In genomic region chr2:216362730-216363129, GRCh38 we compare ENCODE assay signal across 15 cellular contexts. TPM values are rescaled to one million over a fixed set of nuclear protein-coding genes. Genes with fewer than 3 reads are reported as not detected.
DNase-seq lines count a peak whose midpoint lies in the region; ATAC-seq, FAIRE-seq and TF ChIP-seq lines count a peak whose summit lies in the region.
"Had no signal": no experiment of that assay in that cellular context is flagged by ENCODE, and none has a peak within 500 bp of the region (broad histone marks: within the 10 kb centered on the region; RNA-seq: fewer than 3 reads in every experiment).

No MANE protein-coding gene starts in this region.

- WGBS in aorta, 2 donors, result 32 to 42% methylated on average over 2 of the region's 2 CpGs

- DNase-seq in MCF 10A (ENCODE audit: unreplicated experiment), result peak; percentile 97
- no peak for DNase-seq in breast epithelium (ENCODE audit: low spot score in 2 of 2)
- DNase-seq in NCI-H524 (lab: John Stamatoyannopoulos, UW), result peak; percentile 73 to 84
- DNase-seq in endothelial cell of umbilical vein (ENCODE audit: low read depth, low spot score), result peak; percentile 87
- DNase-seq in urothelium cell line (ENCODE audit: low spot score), result peak; percentile 26
- DNase-seq in progenitor cell of endocrine pancreas (ENCODE audit: low spot score, unreplicated experiment), result no peak
- DNase-seq in aorta, result no peak
- DNase-seq: activated CD4-positive, alpha-beta T cell treated with anti-CD3 and anti-CD28 coated beads for 48 hours; naive B cell; T-helper 1 cell had no signal

- no peak for ATAC-seq in aorta (ENCODE audit: low FRiP score)
- no peak for ATAC-seq in HG02642 (IDR thresholded peaks at IDR 0.05; ENCODE audit: poor library complexity, unreplicated experiment)
- ATAC-seq: GM12878 had no signal

- H3K9me3 ChIP-seq in breast epithelium (no peaks in the 10 kb centered on the region), endothelial cell of umbilical vein (replicated peaks; ENCODE audit: control insufficient read depth, insufficient read depth, low read length) (no peaks in the 10 kb centered on the region), aorta (ENCODE audit: control insufficient read depth, low read length) (peaks cover 2% of the 10 kb centered on the region)

- POLR2A ChIA-PET in MCF 10A (lab: Yijun Ruan, JAX) (interaction anchor here (1.4 kb wide), 1 partner anchor 174 kb away, joined by 5 read pairs; no protein-coding TSS in a partner anchor), endothelial cell of umbilical vein (lab: Charles Lee) (interaction anchor here (0.5 kb wide), 1 partner anchor 16 kb away, joined by 3 read pairs; no protein-coding TSS in a partner anchor)

- H3K79me2 ChIP-seq in endothelial cell of umbilical vein (ENCODE audit: control insufficient read depth, insufficient read depth, low read length), result peaks cover 20% of the 10 kb centered on the region

- FAIRE-seq in endothelial cell of umbilical vein (lab: Jason Lieb, UNC), result peak; percentile 88
- no peak for FAIRE-seq in urothelium cell line (lab: Jason Lieb, UNC)
- FAIRE-seq: colon, frontal cortex, GM12878 had no signal

- peaks cover 2% of the 10 kb centered on the region for H4K20me1 ChIP-seq in endothelial cell of umbilical vein (replicated peaks; ENCODE audit: control insufficient read depth, extremely low read depth, insufficient read depth, low read length)

- H3K4me3 Mint-ChIP-seq in MCF 10A (ENCODE audit: unreplicated experiment) (no peak overlapping the region), progenitor cell of endocrine pancreas (ENCODE audit: low read depth) (no peak overlapping the region)
- H3K4me3 Mint-ChIP-seq: naive B cell had no signal

- no peak for TF ChIP-seq CTCF in MCF 10A (IDR thresholded peaks at IDR 0.05; ENCODE audit: unreplicated experiment)
- no peak for TF ChIP-seq CTCF in breast epithelium (IDR thresholded peaks at IDR 0.05)
- TF ChIP-seq CTCF in endothelial cell of umbilical vein (IDR thresholded peaks at IDR 0.05; ENCODE audit: extremely low read depth in 1 of 2, insufficient read depth in 1 of 2, low read depth in 1 of 2, low read length in 2 of 2), result no peak
- no peak for TF ChIP-seq CTCF in progenitor cell of endocrine pancreas (IDR thresholded peaks at IDR 0.05; ENCODE audit: unreplicated experiment)

- CTCF ChIA-PET in MCF 10A (lab: Yijun Ruan, JAX) (interaction anchor here (0.7 to 3.0 kb wide), 2 partner anchors 42 to 126 kb away, joined by 3 to 14 read pairs; no protein-coding TSS in a partner anchor), endothelial cell of umbilical vein (lab: Charles Lee) (interaction anchor here (0.6 to 1.7 kb wide), 9 partner anchors 9 to 157 kb away, joined by 3 to 5 read pairs (median 4); partner anchors contain the start of gene MARCHF4)

- peaks cover 12% of the 10 kb centered on the region for H3K4me1 Mint-ChIP-seq in MCF 10A (ENCODE audit: insufficient read depth, unreplicated experiment)
- H3K4me1 Mint-ChIP-seq in progenitor cell of endocrine pancreas (ENCODE audit: low read depth), result no peaks in the 10 kb centered on the region
- H3K4me1 Mint-ChIP-seq: naive B cell had no signal

- TF ChIP-seq POLR2A in breast epithelium (IDR thresholded peaks at IDR 0.05) (no peak), endothelial cell of umbilical vein (IDR thresholded peaks at IDR 0.05; ENCODE audit: low read depth, low read length) (no peak)

- H3K9ac ChIP-seq in endothelial cell of umbilical vein (replicated peaks; ENCODE audit: extremely low read depth, insufficient read depth, low read length), result no peak overlapping the region

- dilution Hi-C loops in endothelial cell of umbilical vein (cut with MboI; ENCODE audit: extremely low pct_ligation_motif_present, low sequenced_read_pairs), result no loop called here

- H3K36me3 Mint-ChIP-seq in MCF 10A (ENCODE audit: insufficient read depth, unreplicated experiment) (no peaks in the 10 kb centered on the region), progenitor cell of endocrine pancreas (ENCODE audit: insufficient read depth) (no peaks in the 10 kb centered on the region)
- H3K36me3 Mint-ChIP-seq: naive B cell had no signal

- no peaks in the 10 kb centered on the region for H3K9me1 ChIP-seq in endothelial cell of umbilical vein (replicated peaks; ENCODE audit: control insufficient read depth, extremely low read depth, insufficient read depth, low read length)

- BruUV-seq in MCF 10A (replicated peaks; lab: Mats Ljungman, UMichigan), result no TSS peak
- no TSS peak for BruUV-seq in endothelial cell of umbilical vein (replicated peaks; lab: Mats Ljungman, UMichigan)

- peaks cover 65% of the 10 kb centered on the region for H3K27me3 Mint-ChIP-seq in MCF 10A (ENCODE audit: insufficient read depth, unreplicated experiment)
- peaks cover 49% of the 10 kb centered on the region for H3K27me3 Mint-ChIP-seq in progenitor cell of endocrine pancreas

- no peak overlapping the region for H3K27ac Mint-ChIP-seq in MCF 10A (ENCODE audit: low read depth, unreplicated experiment)
- H3K27ac Mint-ChIP-seq in progenitor cell of endocrine pancreas, result no peak overlapping the region
- H3K27ac Mint-ChIP-seq: activated T-helper 2 cell treated with anti-CD3 and anti-CD28 coated beads, Interferon-gamma antibody, Interleukin-2, Interleukin-4, amounts not matched to agents 10 μg/mL and 5 μg/mL and 100 μg/mL, durations not matched to agents 14 hours and 24 hours and 36 hours had no signal

- H3K4me3 ChIP-seq in breast epithelium (no peak overlapping the region), endothelial cell of umbilical vein (replicated peaks in 1 of 3; ENCODE audit: insufficient read depth in 1 of 3, low read depth in 1 of 3, low read length in 3 of 3) (no peak overlapping the region), aorta (ENCODE audit: low read length in 2 of 2) (no peak overlapping the region)
- H3K4me3 ChIP-seq: GM12878 had no signal

- no peak overlapping the region for H3K4me2 ChIP-seq in endothelial cell of umbilical vein (ENCODE audit: insufficient read depth, low read length)

- no peaks in the 10 kb centered on the region for H3K36me3 ChIP-seq in breast epithelium
- no peaks in the 10 kb centered on the region for H3K36me3 ChIP-seq in endothelial cell of umbilical vein (ENCODE audit: control insufficient read depth in 2 of 2, extremely low read depth in 1 of 2, insufficient read depth in 2 of 2, low read length in 2 of 2)
- no peaks in the 10 kb centered on the region for H3K36me3 ChIP-seq in aorta (ENCODE audit: control insufficient read depth in 1 of 2, insufficient read depth in 2 of 2, low read length in 1 of 2)

- H3K27me3 ChIP-seq in breast epithelium (peaks cover 0 to 17% of the 10 kb centered on the region in 2 donors), endothelial cell of umbilical vein (ENCODE audit: control insufficient read depth in 2 of 2, insufficient read depth in 2 of 2, low read length in 2 of 2) (no peaks in the 10 kb centered on the region), aorta (ENCODE audit: control insufficient read depth in 1 of 2, insufficient read depth in 2 of 2, low read length in 1 of 2) (no peaks in the 10 kb centered on the region)

- H3K27ac ChIP-seq in breast epithelium (no peak overlapping the region), endothelial cell of umbilical vein (ENCODE audit: insufficient read depth, low read depth, low read length) (no peak overlapping the region), aorta (ENCODE audit: low read depth in 1 of 2, low read length in 2 of 2) (no peak overlapping the region)

- no peak overlapping the region for H2AFZ ChIP-seq in endothelial cell of umbilical vein (ENCODE audit: low read depth, low read length)

- H3K9me3 Mint-ChIP-seq in MCF 10A (ENCODE audit: unreplicated experiment), result no peaks in the 10 kb centered on the region
- no peaks in the 10 kb centered on the region for H3K9me3 Mint-ChIP-seq in progenitor cell of endocrine pancreas (ENCODE audit: low read depth)
- H3K9me3 Mint-ChIP-seq: activated T-helper 2 cell treated with anti-CD3 and anti-CD28 coated beads, Interferon-gamma antibody, Interleukin-2, Interleukin-4, amounts not matched to agents 10 μg/mL and 5 μg/mL and 100 μg/mL, durations not matched to agents 14 hours and 24 hours and 36 hours had no signal

- H3K4me1 ChIP-seq in breast epithelium (no peaks in the 10 kb centered on the region), endothelial cell of umbilical vein (ENCODE audit: control insufficient read depth, extremely low read depth, insufficient read depth, low read length) (peaks cover 18% of the 10 kb centered on the region), aorta (ENCODE audit: control insufficient read depth in 1 of 2, insufficient read depth in 2 of 2, low read length in 2 of 2) (no peaks in the 10 kb centered on the region)

- intact Hi-C loops in MCF 10A (cut with micrococcal nuclease) (no loop called here), breast epithelium (cut with DNase I; ENCODE audit: low total_unique reads) (no loop called here), endothelial cell of umbilical vein (cut with micrococcal nuclease) (loop anchor here (1.0 kb wide), 1 partner anchor 10 kb away; the partner anchor contains the start of gene MARCHF4), aorta (cut with DNase I) (no loop called here)

RNA-seq across cellular contexts. Expression of gene MARCHF4, which starts 9.6 kb away (rescaled TPM):
- total RNA-seq in MCF 10A (2022), result 0.17 and 0.33 TPM in 2 replicates
- not detected for total RNA-seq in breast epithelium
- 21.5 and 25.2 TPM in 2 replicates for total RNA-seq in endothelial cell of umbilical vein
- 11.3 and 11.7 TPM in 2 replicates for polyA plus RNA-seq in endothelial cell of umbilical vein
- 12.3 and 12.4 TPM in 2 replicates for polyA plus RNA-seq in endothelial cell of umbilical vein (2011; cell fraction: cytosol; rRNA removed)
- polyA plus RNA-seq in endothelial cell of umbilical vein (2011; cell fraction: nucleus; rRNA removed), result 7.8 and 8.5 TPM in 2 replicates
- polyA plus RNA-seq in endothelial cell of umbilical vein (2012), result 21.6 and 29.0 TPM in 2 replicates
- polyA minus RNA-seq in endothelial cell of umbilical vein, result 10.8 and 12.8 TPM in 2 replicates
- polyA minus RNA-seq in endothelial cell of umbilical vein (2011; cell fraction: cytosol; rRNA and poly(A)+ RNA removed), result not detected
- polyA minus RNA-seq in endothelial cell of umbilical vein (2011; cell fraction: nucleus; rRNA and poly(A)+ RNA removed), result 9.0 and 10.9 TPM in 2 replicates
- 2.0 and 2.2 TPM in 2 replicates for total RNA-seq in progenitor cell of endocrine pancreas
- under 1 TPM in 1 of 2 donors, not detected in 1; 0.13 TPM for total RNA-seq in aorta
- not detected for polyA plus RNA-seq in aorta
- total RNA-seq: activated T-helper 2 cell treated with anti-CD3 and anti-CD28 coated beads, Interferon-gamma antibody, Interleukin-2, Interleukin-4, amounts not matched to agents 10 μg/mL and 5 μg/mL and 100 μg/mL, durations not matched to agents 14 hours and 24 hours and 36 hours; GM12878 had no signal
- polyA plus RNA-seq: GM12878 had no signal

RNA-seq across cellular contexts. Expression of gene SMARCAL1, which starts 49.6 kb away (rescaled TPM):
- total RNA-seq in MCF 10A (2022) (22.1 and 24.0 TPM in 2 replicates), breast epithelium (10 to 100 TPM; 12.0 to 28.1 (median 20.6) TPM), endothelial cell of umbilical vein (28.2 and 30.7 TPM in 2 replicates), progenitor cell of endocrine pancreas (38.1 and 40.3 TPM in 2 replicates), aorta (10 to 100 TPM; 13.9 to 29.8 TPM)
- polyA plus RNA-seq in endothelial cell of umbilical vein (24.5 and 25.4 TPM in 2 replicates), aorta (10 to 100 TPM in 1 of 2 donors, 1 to 10 TPM in 1; 9.4 to 10.9 TPM)
- 27.8 and 28.6 TPM in 2 replicates for polyA plus RNA-seq in endothelial cell of umbilical vein (2011; cell fraction: cytosol; rRNA removed)
- polyA plus RNA-seq in endothelial cell of umbilical vein (2011; cell fraction: nucleus; rRNA removed), result 33.4 and 40.5 TPM in 2 replicates
- 20.7 and 22.3 TPM in 2 replicates for polyA plus RNA-seq in endothelial cell of umbilical vein (2012)
- polyA minus RNA-seq in endothelial cell of umbilical vein, result 47.6 and 48.6 TPM in 2 replicates
- 7.8 TPM for polyA minus RNA-seq in endothelial cell of umbilical vein (2011; cell fraction: cytosol; rRNA and poly(A)+ RNA removed)
- 66.7 and 68.1 TPM in 2 replicates for polyA minus RNA-seq in endothelial cell of umbilical vein (2011; cell fraction: nucleus; rRNA and poly(A)+ RNA removed)

Comparison
In these comparisons a context has a peak if more than half of its experiments do, and no peak if none do; other contexts are left out.
1. DNase-seq: peak in MCF 10A (single experiment), NCI-H524 (2 of 2), endothelial cell of umbilical vein (single experiment) and urothelium cell line (single experiment); none in breast epithelium (0 of 2), progenitor cell of endocrine pancreas (single experiment) and aorta (0 of 2).